Comparison of ENCODE assay signal across 30 cellular contexts in genomic region chr17:51028176-51028863, GRCh38.
A peak's percentile ranks its signal among the peaks of the same experiment; 100 is the strongest.
DNase-seq lines count a peak whose midpoint lies in the region; ATAC-seq, FAIRE-seq and TF ChIP-seq lines count a peak whose summit lies in the region.
"Had no signal": no experiment of that assay in that cellular context is flagged by ENCODE, and none has a peak within 500 bp of the region (broad histone marks: within the 10 kb centered on the region; RNA-seq: fewer than 3 reads in every experiment).

No MANE protein-coding gene starts in this region.

- no peak overlapping the region for H3K4me3 ChIP-seq in CD4-positive, alpha-beta memory T cell (ENCODE audit: low read length in 2 of 2)
- no peak overlapping the region for H3K4me3 ChIP-seq in Karpas-422 (ENCODE audit: low read length)
- no peak overlapping the region for H3K4me3 ChIP-seq in GM12878
- no peak overlapping the region for H3K4me3 ChIP-seq in neutrophil (ENCODE audit: low read depth in 1 of 2, low read length in 1 of 2)
- no peak overlapping the region for H3K4me3 ChIP-seq in brain microvascular endothelial cell (ENCODE audit: low read depth, low read length)
- H3K4me3 ChIP-seq: esophagus muscularis mucosa, HAP-1, hepatocyte, right lobe of liver, thoracic aorta had no signal

- no TSS peak for BruUV-seq in GM12878 (replicated peaks; lab: Mats Ljungman, UMichigan)

- H4K20me1 ChIP-seq in Karpas-422 (ENCODE audit: insufficient read depth, low read depth, low read length) (no peaks in the 10 kb centered on the region), GM12878 (ENCODE audit: control insufficient read depth, insufficient read depth) (no peaks in the 10 kb centered on the region)

- in situ Hi-C loops in GM12878 (cut with MboI), result no loop called here
- in situ Hi-C loops in brain microvascular endothelial cell (cut with HindIII; ENCODE audit: low pct_ligation_motif_present, low sequenced_read_pairs), result no loop called here

- SMC1A ChIA-PET in GM12878 (lab: Charles Lee; ENCODE audit: uncharacterized antibody, unreplicated experiment), result interaction anchor here (0.8 to 6.7 kb wide), 10 partner anchors 11 to 29 kb away, joined by 3 to 52 read pairs (median 6); no protein-coding TSS in a partner anchor

- peak overlapping the region; percentile 57 for H3K27ac ChIP-seq in CD4-positive, alpha-beta memory T cell (ENCODE audit: low read depth, low read length)
- H3K27ac ChIP-seq in Karpas-422 (ENCODE audit: low read length) (peak overlapping the region; percentile 37; the same call in 1 of the 2 replicates), GM12878 (ENCODE audit: control insufficient read depth, insufficient read depth) (no peak overlapping the region), neutrophil (peak overlapping the region; percentile 62), brain microvascular endothelial cell (no peak overlapping the region)
- H3K27ac ChIP-seq: thoracic aorta had no signal

- peaks cover 15 to 32% (median 21%) of the 10 kb centered on the region in 4 donors for H3K4me1 Mint-ChIP-seq in CD4-positive, alpha-beta memory T cell
- H3K4me1 Mint-ChIP-seq: WTC11 had no signal

- H3K4me1 ChIP-seq in CD4-positive, alpha-beta memory T cell (ENCODE audit: insufficient read depth, low read length), result peaks cover 27% of the 10 kb centered on the region
- H3K4me1 ChIP-seq in Karpas-422 (ENCODE audit: low read length) (peaks cover 35% of the 10 kb centered on the region), GM12878 (ENCODE audit: control insufficient read depth, insufficient read depth, low read length) (peaks cover 5% of the 10 kb centered on the region), neutrophil (ENCODE audit: control insufficient read depth in 1 of 2, insufficient read depth in 1 of 2, low read depth in 1 of 2, low read length in 1 of 2) (peaks cover 10 to 13% of the 10 kb centered on the region in 2 experiments)

- no peak for FAIRE-seq in GM12878 (lab: Jason Lieb, UNC)
- FAIRE-seq: astrocyte, HTR-8/SVneo had no signal

- peaks cover 10 to 21% of the 10 kb centered on the region in 2 donors for H3K36me3 Mint-ChIP-seq in CD4-positive, alpha-beta memory T cell
- H3K36me3 Mint-ChIP-seq: stimulated activated memory B cell treated with anti-CD40 and anti-IgM and Interleukin-4, amounts not matched to agents 10 μg/mL and 1 μg/mL and 100 μg/mL, for 72 hours; WTC11 had no signal

- RAD21 ChIA-PET in GM12878 (lab: Charles Lee; ENCODE audit: unreplicated experiment), result interaction anchor here (0.6 to 2.6 kb wide), 10 partner anchors 19 to 519 kb away, joined by 3 to 7 read pairs (median 3); partner anchors contain the start of gene NME1

- WGBS in GM12878 (ENCODE audit: insufficient coverage, insufficient replicate concordance, low lambda C conversion rate, missing lambda C conversion rate), result 58% methylated on average over 1 of the region's 1 CpG

- no peaks in the 10 kb centered on the region for H3K9me2 ChIP-seq in Karpas-422 (replicated peaks; ENCODE audit: insufficient read depth, low read length)

- H3K4me3 Mint-ChIP-seq in CD4-positive, alpha-beta memory T cell, result no peak overlapping the region
- H3K4me3 Mint-ChIP-seq: dendritic cell treated with granulocyte-macrophage colony-stimulating factor and Interleukin-4, amounts not matched to agents 40 ng/mL and 50 ng/mL, for 4 days; stimulated activated memory B cell treated with anti-CD40 and anti-IgM and Interleukin-4, amounts not matched to agents 10 μg/mL and 1 μg/mL and 100 μg/mL, for 72 hours; WTC11 had no signal

- H3K27me3 ChIP-seq in CD4-positive, alpha-beta memory T cell (ENCODE audit: insufficient read depth, low read length), result no peaks in the 10 kb centered on the region
- H3K27me3 ChIP-seq in Karpas-422 (ENCODE audit: low read length) (no peaks in the 10 kb centered on the region), GM12878 (replicated peaks in 1 of 2; ENCODE audit: control insufficient read depth in 2 of 2, insufficient read depth in 2 of 2, low read length in 1 of 2) (no peaks in the 10 kb centered on the region), neutrophil (no peaks in the 10 kb centered on the region), brain microvascular endothelial cell (replicated peaks) (no peaks in the 10 kb centered on the region)
- H3K27me3 ChIP-seq: esophagus muscularis mucosa, hepatocyte, right lobe of liver had no signal

- TF ChIP-seq CTCF in GM12878 (IDR thresholded peaks at IDR 0.05 in 2 of 3, conservative IDR thresholded peaks at IDR 0.05 in 1 of 3; ENCODE audit: control insufficient read depth in 2 of 3, extremely low read depth in 1 of 3, insufficient read depth in 1 of 3, low read depth in 3 of 3, low read length in 3 of 3) (no peak), neutrophil (IDR thresholded peaks at IDR 0.05) (no peak), brain microvascular endothelial cell (IDR thresholded peaks at IDR 0.05; ENCODE audit: low read depth, low read length, missing control alignments) (no peak)

- no peak for TF ChIP-seq POLR2A in GM12878 (IDR thresholded peaks at IDR 0.05; ENCODE audit: low read depth, low read length)

- H2AFZ ChIP-seq in Karpas-422 (ENCODE audit: low read length) (no peak overlapping the region), GM12878 (ENCODE audit: control insufficient read depth, low read depth, low read length) (no peak overlapping the region)
- H2AFZ ChIP-seq: hepatocyte had no signal

- H3K27ac Mint-ChIP-seq in CD4-positive, alpha-beta memory T cell, result peak overlapping the region in 2 of 7 donors; percentile 9 to 30
- H3K27ac Mint-ChIP-seq: activated naive CD4-positive, alpha-beta T cell treated with anti-CD3 and anti-CD28 coated beads, Interleukin-2, amount 50 U/mL, for 72 hours; dendritic cell treated with granulocyte-macrophage colony-stimulating factor and Interleukin-4, amounts not matched to agents 40 ng/mL and 50 ng/mL, for 4 days; WTC11 had no signal

- no peak overlapping the region for H3K9ac ChIP-seq in Karpas-422 (ENCODE audit: low read length)
- H3K9ac ChIP-seq in GM12878 (ENCODE audit: control insufficient read depth, insufficient read depth, low read length), result no peak overlapping the region

- no peak overlapping the region for H3K4me2 ChIP-seq in Karpas-422 (ENCODE audit: low read depth, low read length, poor library complexity, severe bottlenecking)
- H3K4me2 ChIP-seq in GM12878 (ENCODE audit: control insufficient read depth, insufficient read depth), result no peak overlapping the region
- H3K4me2 ChIP-seq: hepatocyte had no signal

- H3K9me3 ChIP-seq in CD4-positive, alpha-beta memory T cell (ENCODE audit: control insufficient read depth in 1 of 2, low read length in 2 of 2), result no peaks in the 10 kb centered on the region
- H3K9me3 ChIP-seq in Karpas-422 (ENCODE audit: low read length) (no peaks in the 10 kb centered on the region), GM12878 (replicated peaks; ENCODE audit: control insufficient read depth, insufficient read depth, low read length) (no peaks in the 10 kb centered on the region), neutrophil (no peaks in the 10 kb centered on the region)
- H3K9me3 ChIP-seq: esophagus muscularis mucosa, HAP-1, right lobe of liver, thoracic aorta had no signal

- no peak for TF ChIP-seq RAD21 in GM12878 (IDR thresholded peaks at IDR 0.05; ENCODE audit: insufficient read depth, low read depth, low read length)

- H3K36me3 ChIP-seq in CD4-positive, alpha-beta memory T cell (ENCODE audit: insufficient read depth, low read length), result no peaks in the 10 kb centered on the region
- H3K36me3 ChIP-seq in Karpas-422 (ENCODE audit: insufficient read depth, low read length) (0 out of 2 replicates have a peak, but pooled peaks cover 4% of the 10 kb centered on the region), GM12878 (ENCODE audit: control insufficient read depth in 2 of 2, insufficient read depth in 2 of 2, low read length in 1 of 2) (peaks cover 0 to 3% of the 10 kb centered on the region in 2 experiments; a peak in 2 of 4 replicates), neutrophil (peaks cover 13% of the 10 kb centered on the region), brain microvascular endothelial cell (replicated peaks) (no peaks in the 10 kb centered on the region)
- H3K36me3 ChIP-seq: right lobe of liver had no signal

- H3K79me2 ChIP-seq in Karpas-422 (ENCODE audit: low read length) (peaks cover 51% of the 10 kb centered on the region), GM12878 (ENCODE audit: control insufficient read depth, insufficient read depth, low read length) (no peaks in the 10 kb centered on the region)
- H3K79me2 ChIP-seq: hepatocyte had no signal

- H3K27me3 Mint-ChIP-seq in CD4-positive, alpha-beta memory T cell, result no peaks in the 10 kb centered on the region
- H3K27me3 Mint-ChIP-seq: central memory CD8-positive, alpha-beta T cell; dendritic cell treated with granulocyte-macrophage colony-stimulating factor and Interleukin-4, amounts not matched to agents 40 ng/mL and 50 ng/mL, for 4 days; stimulated activated memory B cell treated with anti-CD40 and anti-IgM and Interleukin-4, amounts not matched to agents 10 μg/mL and 1 μg/mL and 100 μg/mL, for 72 hours had no signal

- ATAC-seq in GM12878, result peak; percentile 37
- ATAC-seq in left ventricle myocardium superior, result no peak
- ATAC-seq: left cardiac atrium; right lobe of liver; Right ventricle myocardium inferior; stimulated activated memory B cell treated with anti-CD40 and anti-IgM and Interleukin-4, amounts not matched to agents 10 μg/mL and 1 μg/mL and 100 μg/mL, for 72 hours; WTC11 had no signal

- POLR2A ChIA-PET in CD4-positive, alpha-beta memory T cell (lab: Charles Lee; ENCODE audit: partially characterized antibody), result interaction anchor here (0.7 to 1.7 kb wide), 2 partner anchors 46 to 125 kb away, joined by 3 to 4 read pairs; partner anchors contain the start of gene NME1
- POLR2A ChIA-PET in GM12878 (lab: Charles Lee), result interaction anchor here (0.6 to 1.1 kb wide), 6 partner anchors 14 to 125 kb away, joined by 3 to 4 read pairs (median 4); partner anchors contain the start of gene NME1

- intact Hi-C loops in CD4-positive, alpha-beta memory T cell (cut with micrococcal nuclease), result no loop called here
- intact Hi-C loops in GM12878 (cut with micrococcal nuclease; ENCODE audit: unreplicated experiment) (no loop called here), cardiac septum (cut with DNase I) (no loop called here), left ventricle myocardium superior (cut with micrococcal nuclease) (no loop called here)

- no peak for TF ChIP-seq EP300 in GM12878 (IDR thresholded peaks at IDR 0.05; ENCODE audit: borderline replicate concordance in 1 of 2, control insufficient read depth in 1 of 2, low read depth in 2 of 2, low read length in 2 of 2)

- peaks cover 0 to 4% (median 0%) of the 10 kb centered on the region in 8 donors for H3K9me3 Mint-ChIP-seq in CD4-positive, alpha-beta memory T cell
- H3K9me3 Mint-ChIP-seq: activated naive CD4-positive, alpha-beta T cell treated with anti-CD3 and anti-CD28 coated beads, Interleukin-2, amount 50 U/mL, for 72 hours; activated T-helper 2 cell treated with anti-CD3 and anti-CD28 coated beads, Interferon-gamma antibody, Interleukin-2, Interleukin-4, amounts not matched to agents 10 μg/mL and 5 μg/mL and 100 μg/mL, durations not matched to agents 14 hours and 24 hours and 36 hours; central memory CD8-positive, alpha-beta T cell; dendritic cell treated with granulocyte-macrophage colony-stimulating factor and Interleukin-4, amounts not matched to agents 40 ng/mL and 50 ng/mL, for 4 days; stimulated activated memory B cell treated with anti-CD40 and anti-IgM and Interleukin-4, amounts not matched to agents 10 μg/mL and 1 μg/mL and 100 μg/mL, for 72 hours; WTC11 had no signal

- CTCF ChIA-PET in CD4-positive, alpha-beta memory T cell (lab: Charles Lee; ENCODE audit: partially characterized antibody), result interaction anchor here (0.9 to 2.3 kb wide), 3 partner anchors 27 to 125 kb away, joined by 3 to 10 read pairs (median 3); partner anchors contain the start of gene NME1
- CTCF ChIA-PET in GM12878 (lab: Yijun Ruan, JAX), result interaction anchor here (0.6 to 9.7 kb wide), 7 partner anchors 14 to 140 kb away, joined by 3 to 73 read pairs (median 7); no protein-coding TSS in a partner anchor

- DNase-seq in CD4-positive, alpha-beta memory T cell, result no peak
- no peak for DNase-seq in Karpas-422
- DNase-seq in GM12878 (ENCODE audit: low read depth, low spot score), result no peak
- no peak for DNase-seq in brain microvascular endothelial cell
- no peak for DNase-seq in cardiac septum (ENCODE audit: low spot score)
- no peak for DNase-seq in stimulated activated CD8-positive, alpha-beta memory T cell treated with anti-CD3 and anti-CD28 coated beads, Interleukin-4, amount 100 ng/mL, for 48 hours
- DNase-seq in left ventricle myocardium superior, result no peak
- DNase-seq: activated CD8-positive, alpha-beta memory T cell treated with anti-CD3 and anti-CD28 coated beads, Interleukin-2, amount 50 U/mL, for 4 hours; COR-L47; DMS53; left cardiac atrium; NCI-H1436 treated with DMSO at 0.1 percent for 48 hours; NCI-H446 treated with DMSO at 0.1 percent for 48 hours; right lobe of liver; stimulated activated CD4-positive, alpha-beta T cell treated with anti-CD3 and anti-CD28 coated beads, Interleukin-12 subunit alpha, Interleukin-12 subunit beta, amount 100 ng/mL, for 4 hours; stimulated activated CD4-positive, alpha-beta T cell treated with anti-CD3 and anti-CD28 coated beads, Interleukin-4, amount 100 ng/mL, for 24 hours had no signal

Comparison
In these comparisons a context has a peak if more than half of its experiments do, and no peak if none do; other contexts are left out.
1. H3K27ac ChIP-seq: peak in CD4-positive, alpha-beta memory T cell (single experiment), Karpas-422 (single experiment) and neutrophil (single experiment); none in GM12878 (single experiment) and brain microvascular endothelial cell (single experiment).